13 cellular contexts compared by ENCODE assay signal in the genomic region with DNA sequence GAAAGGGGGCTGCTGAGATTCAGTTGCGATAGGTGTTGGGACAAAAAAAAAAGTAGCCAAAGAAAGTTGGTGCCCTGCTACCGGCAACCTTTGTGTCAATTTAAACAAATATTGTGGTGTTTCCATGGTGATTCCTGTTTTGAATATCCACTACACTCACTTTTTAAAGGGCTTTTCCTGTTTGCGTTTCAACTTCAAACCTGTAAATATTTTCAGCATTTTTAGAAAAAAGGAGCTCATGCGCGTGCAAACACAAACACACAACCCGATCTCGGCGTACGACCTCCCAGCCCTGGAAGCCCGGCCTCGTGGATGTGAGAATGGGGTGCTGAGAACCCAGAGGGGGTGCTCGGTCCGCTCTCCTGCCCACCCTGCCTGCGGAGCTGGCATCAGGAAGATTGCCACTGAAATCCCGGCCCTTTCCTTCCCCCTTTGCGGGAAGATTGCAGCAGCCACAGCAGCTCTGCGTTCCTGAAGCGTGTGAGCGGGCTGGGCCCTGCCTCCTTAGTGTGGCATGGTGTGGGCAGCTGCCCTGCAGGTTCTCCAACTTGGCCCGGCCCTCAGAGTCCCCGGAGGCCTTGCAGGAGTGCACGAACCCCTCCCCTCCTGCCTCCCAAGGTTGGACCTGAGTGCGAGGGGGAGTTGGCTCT. TPM values are rescaled to one million over a fixed set of nuclear protein-coding genes. Genes with fewer than 3 reads are reported as not detected.
DNase-seq lines count a peak whose midpoint lies in the region; ATAC-seq and TF ChIP-seq lines count a peak whose summit lies in the region.
"Had no signal": no experiment of that assay in that cellular context is flagged by ENCODE, and none has a peak within 500 bp of the region (broad histone marks: within the 10 kb centered on the region; RNA-seq: fewer than 3 reads in every experiment).

No MANE protein-coding gene starts in this region.

- H3K27me3 ChIP-seq in HUES48 (ENCODE audit: control insufficient read depth, insufficient read depth, low read length) (no peaks in the 10 kb centered on the region), liver (ENCODE audit: control insufficient read depth in 4 of 4, insufficient read depth in 4 of 4, low read length in 3 of 4) (no peaks in the 10 kb centered on the region), aorta (ENCODE audit: control insufficient read depth in 1 of 2, insufficient read depth in 2 of 2, low read length in 1 of 2) (no peaks in the 10 kb centered on the region)
- H3K27me3 ChIP-seq: neural progenitor cell had no signal

- DNase-seq in choroid plexus epithelial cell (ENCODE audit: low read depth): peak; percentile 14
- no peak for DNase-seq in aorta
- DNase-seq in stimulated activated CD4-positive, alpha-beta T cell treated with anti-CD3 and anti-CD28 coated beads, Interleukin-4, amount 100 ng/mL, for 4 hours: no peak
- DNase-seq: activated effector memory CD4-positive, alpha-beta T cell treated with anti-CD3 and anti-CD28 coated beads, Interleukin-2, amount 50 U/mL, for 16 hours; C1 segment of cervical spinal cord; central memory CD4-positive, alpha-beta T cell; NCI-H2029 had no signal

- TF ChIP-seq CTCF in choroid plexus epithelial cell (conservative IDR thresholded peaks at IDR 0.05; ENCODE audit: low read depth, low read length): no peak
- TF ChIP-seq CTCF in liver (IDR thresholded peaks at IDR 0.05; ENCODE audit: low read depth, low read length, missing input control): no peak

- H3K9me3 ChIP-seq in HUES48 (ENCODE audit: control insufficient read depth, insufficient read depth, low read length): no peaks in the 10 kb centered on the region
- no peaks in the 10 kb centered on the region for H3K9me3 ChIP-seq in liver (ENCODE audit: control insufficient read depth in 4 of 4, low read length in 3 of 4)
- H3K9me3 ChIP-seq in aorta (ENCODE audit: control insufficient read depth, low read length): no peaks in the 10 kb centered on the region

- H3K9ac ChIP-seq in HUES48 (ENCODE audit: low read depth, low read length) (no peak overlapping the region), liver (ENCODE audit: low read depth in 1 of 2, low read length in 2 of 2) (no peak overlapping the region)
- H3K9ac ChIP-seq: neural progenitor cell had no signal

- intact Hi-C loops in aorta (cut with DNase I): no loop called here

- H3K4me1 ChIP-seq in HUES48 (ENCODE audit: control insufficient read depth, insufficient read depth, low read length) (0 out of 2 replicates have a peak, but pooled peaks cover 5% of the 10 kb centered on the region), liver (ENCODE audit: control insufficient read depth in 4 of 4, insufficient read depth in 4 of 4, low read length in 3 of 4) (peaks cover 2 to 40% (median 25%) of the 10 kb centered on the region in 4 donors), aorta (ENCODE audit: control insufficient read depth in 1 of 2, insufficient read depth in 2 of 2, low read length in 2 of 2) (no peaks in the 10 kb centered on the region)

- TF ChIP-seq RAD21 in liver (IDR thresholded peaks at IDR 0.05): no peak

- H3K36me3 ChIP-seq in HUES48 (ENCODE audit: control insufficient read depth, insufficient read depth, low read length) (no peaks in the 10 kb centered on the region), liver (ENCODE audit: control insufficient read depth in 4 of 4, insufficient read depth in 3 of 4, low read depth in 1 of 4, low read length in 3 of 4) (no peaks in the 10 kb centered on the region), aorta (ENCODE audit: control insufficient read depth in 1 of 2, insufficient read depth in 2 of 2, low read length in 1 of 2) (no peaks in the 10 kb centered on the region)
- H3K36me3 ChIP-seq: neural progenitor cell had no signal

- H3K27ac ChIP-seq in HUES48 (ENCODE audit: low read depth, low read length): peak overlapping the region; percentile 9
- H3K27ac ChIP-seq in liver (ENCODE audit: low read depth in 1 of 2, low read length in 2 of 2): peak overlapping the region; percentile 18 to 48
- peak overlapping the region in 17 of 21 experiments; percentile 4 to 83 (median 61) for H3K27ac ChIP-seq in skin epidermis
- no peak overlapping the region for H3K27ac ChIP-seq in aorta (ENCODE audit: low read depth in 1 of 2, low read length in 2 of 2)
- H3K27ac ChIP-seq: neural progenitor cell had no signal

- H3K4me3 ChIP-seq in HUES48 (ENCODE audit: low read depth, low read length) (no peak overlapping the region), choroid plexus epithelial cell (ENCODE audit: low read depth, low read length) (no peak overlapping the region), liver (ENCODE audit: low read depth in 1 of 3, low read length in 3 of 3) (no peak overlapping the region), skin epidermis (no peak overlapping the region), aorta (ENCODE audit: low read length in 2 of 2) (no peak overlapping the region)
- H3K4me3 ChIP-seq: neural progenitor cell had no signal

- WGBS in liver: 54% methylated on average over 23 of the region's 23 CpGs
- 80 to 81% methylated on average over 23 of the region's 23 CpGs for WGBS in aorta, 2 donors

- ATAC-seq in GM19351 (IDR thresholded peaks at IDR 0.05; ENCODE audit: unreplicated experiment) (no peak), GM21825 (IDR thresholded peaks at IDR 0.05; ENCODE audit: unreplicated experiment) (no peak), aorta (ENCODE audit: low FRiP score) (no peak)

TF ChIP-seq in liver, 16 proteins besides CTCF, POLR2A, EP300 and RAD21:
- TF ChIP-seq SP1 (IDR thresholded peaks at IDR 0.05): peak; percentile 14
- TF ChIP-seq, protein P1, sequence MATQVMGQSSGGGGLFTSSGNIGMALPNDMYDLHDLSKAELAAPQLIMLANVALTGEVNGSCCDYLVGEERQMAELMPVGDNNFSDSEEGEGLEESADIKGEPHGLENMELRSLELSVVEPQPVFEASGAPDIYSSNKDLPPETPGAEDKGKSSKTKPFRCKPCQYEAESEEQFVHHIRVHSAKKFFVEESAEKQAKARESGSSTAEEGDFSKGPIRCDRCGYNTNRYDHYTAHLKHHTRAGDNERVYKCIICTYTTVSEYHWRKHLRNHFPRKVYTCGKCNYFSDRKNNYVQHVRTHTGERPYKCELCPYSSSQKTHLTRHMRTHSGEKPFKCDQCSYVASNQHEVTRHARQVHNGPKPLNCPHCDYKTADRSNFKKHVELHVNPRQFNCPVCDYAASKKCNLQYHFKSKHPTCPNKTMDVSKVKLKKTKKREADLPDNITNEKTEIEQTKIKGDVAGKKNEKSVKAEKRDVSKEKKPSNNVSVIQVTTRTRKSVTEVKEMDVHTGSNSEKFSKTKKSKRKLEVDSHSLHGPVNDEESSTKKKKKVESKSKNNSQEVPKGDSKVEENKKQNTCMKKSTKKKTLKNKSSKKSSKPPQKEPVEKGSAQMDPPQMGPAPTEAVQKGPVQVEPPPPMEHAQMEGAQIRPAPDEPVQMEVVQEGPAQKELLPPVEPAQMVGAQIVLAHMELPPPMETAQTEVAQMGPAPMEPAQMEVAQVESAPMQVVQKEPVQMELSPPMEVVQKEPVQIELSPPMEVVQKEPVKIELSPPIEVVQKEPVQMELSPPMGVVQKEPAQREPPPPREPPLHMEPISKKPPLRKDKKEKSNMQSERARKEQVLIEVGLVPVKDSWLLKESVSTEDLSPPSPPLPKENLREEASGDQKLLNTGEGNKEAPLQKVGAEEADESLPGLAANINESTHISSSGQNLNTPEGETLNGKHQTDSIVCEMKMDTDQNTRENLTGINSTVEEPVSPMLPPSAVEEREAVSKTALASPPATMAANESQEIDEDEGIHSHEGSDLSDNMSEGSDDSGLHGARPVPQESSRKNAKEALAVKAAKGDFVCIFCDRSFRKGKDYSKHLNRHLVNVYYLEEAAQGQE (IDR thresholded peaks at IDR 0.05): no peak

RNA-seq across cellular contexts. Expression of a gene that starts 34.8 kb away (rescaled TPM):
- total RNA-seq in liver: 1 to 10 TPM; 1.6 to 3.5 TPM
- 1 to 10 TPM; 1.0 to 2.3 TPM for polyA plus RNA-seq in liver
- 10 to 100 TPM; 20.6 to 39.0 TPM for total RNA-seq in aorta
- 1 to 10 TPM; 3.4 to 7.0 TPM for polyA plus RNA-seq in aorta

Comparison
In these comparisons a context has a peak if more than half of its experiments do, and no peak if none do; other contexts are left out.
1. H3K27ac ChIP-seq: peak in HUES48 (single experiment), liver (2 of 2) and skin epidermis (17 of 21); none in aorta (0 of 2).
2. RNA of a gene that starts 34.8 kb away (total RNA-seq): 20.6 to 39.0 TPM in aorta; 1.6 to 3.5 TPM in liver; every median in the first group is over 4 times any median in the second.